ENCODE assay signal across 31 cellular contexts in the genomic region with DNA sequence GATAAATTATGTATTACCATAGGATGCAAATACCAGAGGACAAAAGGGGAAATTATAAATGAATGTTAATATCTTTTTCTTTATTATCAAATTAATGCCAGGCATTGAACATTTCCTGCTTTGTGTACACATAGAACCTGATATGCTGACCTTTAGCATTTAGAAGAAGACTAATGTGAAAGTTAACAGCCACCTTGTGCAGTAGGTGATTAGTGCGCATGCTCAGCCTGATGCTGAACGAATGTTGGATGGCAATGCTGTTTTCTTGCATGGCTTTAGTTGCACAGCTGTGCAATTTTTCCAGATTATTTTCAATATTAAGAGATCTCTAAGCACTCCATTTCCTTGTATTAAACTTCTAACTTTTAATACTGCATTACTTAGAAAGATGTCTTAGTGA.
"Had no signal": no experiment of that assay in that cellular context is flagged by ENCODE, and none has a peak within 500 bp of the region (broad histone marks: within the 10 kb centered on the region; RNA-seq: fewer than 3 reads in every experiment).

No MANE protein-coding gene starts in this region.

- H3K4me3 Mint-ChIP-seq: activated CD4-positive, alpha-beta memory T cell treated with anti-CD3 and anti-CD28 coated beads, Interleukin-2, amount 10 ng/mL, durations not matched to agents 7 days and 5 days; activated CD4-positive, alpha-beta T cell treated with anti-CD3 and anti-CD28 coated beads, Interleukin-2, amount 10 ng/mL, durations not matched to agents 7 days and 5 days; activated naive CD8-positive, alpha-beta T cell; activated T-cell treated with anti-CD3 and anti-CD28 coated beads, Interleukin-2, amount 50 U/mL, for 4 hours; activated T-helper 17 cell treated with anti-CD3 and anti-CD28 coated beads, Interleukin-2, amount 50 U/mL, for 72 hours; endodermal cell; T-helper 17 cell; T-helper 2 cell treated with Interferon-gamma antibody and Interleukin-4, amounts not matched to agents 5 μg/mL and 100 μg/mL, for 36 hours; WTC11 had no signal

- H3K4me1 ChIP-seq: colonic mucosa, foreskin keratinocyte had no signal

- FAIRE-seq: astrocyte had no signal

- H3K27me3 ChIP-seq: colonic mucosa, foreskin keratinocyte, gastrocnemius medialis, heart right ventricle had no signal

- H3K9me3 Mint-ChIP-seq: activated CD4-positive, alpha-beta memory T cell treated with anti-CD3 and anti-CD28 coated beads, Interleukin-2, amount 10 ng/mL, durations not matched to agents 7 days and 5 days; activated CD4-positive, alpha-beta T cell treated with anti-CD3 and anti-CD28 coated beads, Interleukin-2, amount 10 ng/mL, durations not matched to agents 7 days and 5 days; activated T-cell treated with anti-CD3 and anti-CD28 coated beads, Interleukin-2, amount 50 U/mL, for 4 hours; activated T-helper 17 cell treated with anti-CD3 and anti-CD28 coated beads, Interleukin-2, amount 50 U/mL, for 72 hours; endodermal cell; T-helper 2 cell treated with Interferon-gamma antibody and Interleukin-4, amounts not matched to agents 5 μg/mL and 100 μg/mL, for 36 hours; WTC11 had no signal

- H3K27me3 Mint-ChIP-seq: activated CD4-positive, alpha-beta memory T cell treated with anti-CD3 and anti-CD28 coated beads, Interleukin-2, amount 10 ng/mL, durations not matched to agents 7 days and 5 days; activated CD4-positive, alpha-beta T cell treated with anti-CD3 and anti-CD28 coated beads, Interleukin-2, amount 10 ng/mL, durations not matched to agents 7 days and 5 days; activated naive CD8-positive, alpha-beta T cell; activated T-helper 17 cell treated with anti-CD3 and anti-CD28 coated beads, Interleukin-2, amount 50 U/mL, for 72 hours; T-helper 17 cell had no signal

- H3K9me3 ChIP-seq: colonic mucosa, gastrocnemius medialis, heart right ventricle had no signal

- H3K4me3 ChIP-seq: colonic mucosa, gastrocnemius medialis, heart right ventricle had no signal

- H3K27ac ChIP-seq: colonic mucosa, foreskin keratinocyte, gastrocnemius medialis, VCaP had no signal

- H3K27ac Mint-ChIP-seq: activated CD4-positive, alpha-beta memory T cell treated with anti-CD3 and anti-CD28 coated beads, Interleukin-2, amount 10 ng/mL, durations not matched to agents 7 days and 5 days; activated CD4-positive, alpha-beta T cell treated with anti-CD3 and anti-CD28 coated beads, Interleukin-2, amount 10 ng/mL, durations not matched to agents 7 days and 5 days; activated naive CD8-positive, alpha-beta T cell; activated T-helper 17 cell treated with anti-CD3 and anti-CD28 coated beads, Interleukin-2, amount 50 U/mL, for 72 hours; endodermal cell; T-helper 2 cell treated with Interferon-gamma antibody and Interleukin-4, amounts not matched to agents 5 μg/mL and 100 μg/mL, for 36 hours; WTC11 had no signal

- H3K36me3 ChIP-seq: colonic mucosa had no signal

- DNase-seq: activated CD4-positive, alpha-beta memory T cell treated with anti-CD3 and anti-CD28 coated beads, Interleukin-2, amount 10 ng/mL, durations not matched to agents 7 days and 5 days; activated CD4-positive, alpha-beta T cell treated with anti-CD3 and anti-CD28 coated beads for 1 hour; activated CD4-positive, alpha-beta T cell treated with anti-CD3 and anti-CD28 coated beads for 4 hours; activated CD4-positive, alpha-beta T cell treated with anti-CD3 and anti-CD28 coated beads, Interleukin-2, amount 10 ng/mL, durations not matched to agents 7 days and 5 days; activated CD4-positive, alpha-beta T cell treated with anti-CD3 and anti-CD28 coated beads, Interleukin-2, amount 50 U/mL, for 4 hours; activated CD8-positive, alpha-beta memory T cell treated with anti-CD3 and anti-CD28 coated beads, Interleukin-2, amount 50 U/mL, for 48 hours; activated effector memory CD4-positive, alpha-beta T cell treated with Interleukin-2 at 50 U/mL for 16 hours; activated gamma-delta T cell treated with Interleukin-2 at 50 U/mL for 16 hours; activated naive CD4-positive, alpha-beta T cell treated with anti-CD3 and anti-CD28 coated beads, Interleukin-2, amount 50 U/mL, for 16 hours; activated naive CD4-positive, alpha-beta T cell treated with Interleukin-2 at 50 U/mL for 16 hours; activated T-cell treated with anti-CD3 and anti-CD28 coated beads, Interleukin-2, amount 50 U/mL, for 4 hours; amniotic stem cell; anterior cingulate cortex; caudate nucleus; cerebellar nuclear complex; colonic mucosa; effector CD8-positive, alpha-beta T cell; endodermal cell; foreskin keratinocyte; gastrocnemius medialis; glutamatergic neuron; heart right ventricle; T-helper 1 cell; T-helper 17 cell; T1000 had no signal
